Comparison of ENCODE assay signal across 8 cellular contexts in genomic region chr19:52941941-52942370, GRCh38. TPM values are rescaled to one million over a fixed set of nuclear protein-coding genes. Genes with fewer than 3 reads are reported as not detected.
DNase-seq lines count a peak whose midpoint lies in the region; ATAC-seq and TF ChIP-seq lines count a peak whose summit lies in the region.

No MANE protein-coding gene starts in this region.

- H3K4me3 ChIP-seq in epithelial cell of esophagus (ENCODE audit: low read length): peak overlapping the region; percentile 97
- peak overlapping the region; percentile 74 to 82 for H3K4me3 ChIP-seq in aorta (ENCODE audit: low read length in 2 of 2)

- peaks cover 1% of the 10 kb centered on the region for H3K9me3 ChIP-seq in aorta (ENCODE audit: control insufficient read depth, low read length)

- WGBS in aorta, 2 donors: 0% methylated on average over 26 of the region's 26 CpGs

- ATAC-seq in GM18517 (IDR thresholded peaks at IDR 0.05; ENCODE audit: unreplicated experiment) (peak; percentile 20), HG03342 (IDR thresholded peaks at IDR 0.05; ENCODE audit: unreplicated experiment) (peak; percentile 26), naive B cell (ENCODE audit: low read depth in 2 of 2) (peak; percentile 38), aorta (ENCODE audit: low FRiP score) (peak; percentile 70)

- H3K4me1 Mint-ChIP-seq in naive B cell: peaks cover 26 to 49% (median 35%) of the 10 kb centered on the region in 3 donors

- no peaks in the 10 kb centered on the region for H3K36me3 Mint-ChIP-seq in naive B cell

- H3K36me3 ChIP-seq in aorta (ENCODE audit: control insufficient read depth in 1 of 2, insufficient read depth in 2 of 2, low read length in 1 of 2): no peaks in the 10 kb centered on the region

- no peaks in the 10 kb centered on the region for H3K27me3 ChIP-seq in aorta (ENCODE audit: control insufficient read depth in 1 of 2, insufficient read depth in 2 of 2, low read length in 1 of 2)

- H3K27ac Mint-ChIP-seq in naive B cell: peak overlapping the region; percentile 72 to 97 (median 96)

- peaks cover 0 to 26% (median 8%) of the 10 kb centered on the region in 7 donors for H3K9me3 Mint-ChIP-seq in naive B cell

- H3K27ac ChIP-seq in aorta (ENCODE audit: low read depth in 1 of 2, low read length in 2 of 2): peak overlapping the region in 1 of 2 donors; percentile 34

- H3K27me3 Mint-ChIP-seq in naive B cell: no peaks in the 10 kb centered on the region

- H3K4me3 Mint-ChIP-seq in naive B cell: peak overlapping the region; percentile 94 to 99 (median 96)

- no peaks in the 10 kb centered on the region for H3K4me1 ChIP-seq in aorta (ENCODE audit: control insufficient read depth in 1 of 2, insufficient read depth in 2 of 2, low read length in 2 of 2)

- DNase-seq in AG08396 (ENCODE audit: low spot score) (peak; percentile 11), UCSD-AML1 (lab: John Stamatoyannopoulos, UW; ENCODE audit: unreplicated experiment) (peak; percentile 45), epithelial cell of esophagus (ENCODE audit: low read depth) (peak; percentile 39), naive B cell (no peak), aorta (peak in 1 of 2 donors; percentile 81), NCI-H187 (lab: John Stamatoyannopoulos, UW) (no peak)

- intact Hi-C loops in aorta (cut with DNase I): loop anchor here in 1 of 2 donors (2.0 to 10.0 kb wide), 2 partner anchors 21 to 53 kb away; partner anchors contain the start of gene ZNF816

- no peak for TF ChIP-seq CTCF in epithelial cell of esophagus (IDR thresholded peaks at IDR 0.05; ENCODE audit: insufficient read depth, low read depth, low read length, missing control alignments)

RNA-seq across cellular contexts. Expression of gene ZNF888, which starts 18.7 kb away (rescaled TPM):
- 1 to 10 TPM in 5 of 6 donors, not detected in 1; 1.7 to 5.2 (median 4.1) TPM for polyA plus RNA-seq in naive B cell (ENCODE audit: low read depth in 6 of 6)
- total RNA-seq in aorta: 1 to 10 TPM; 4.2 to 5.0 TPM
- polyA plus RNA-seq in aorta: 1 to 10 TPM; 1.1 to 1.5 TPM

RNA-seq across cellular contexts. Expression of gene ZNF816, which starts 20.7 kb away (rescaled TPM):
- polyA plus RNA-seq in naive B cell (ENCODE audit: low read depth in 6 of 6) (10 to 100 TPM; 12.1 to 22.9 (median 20.5) TPM), aorta (1 to 10 TPM; 4.5 to 4.9 TPM)
- 10 to 100 TPM in 1 of 2 donors, 1 to 10 TPM in 1; 5.4 to 11.4 TPM for total RNA-seq in aorta

RNA-seq across cellular contexts. Expression of gene ZNF320, which starts 44.5 kb away (rescaled TPM):
- polyA plus RNA-seq in naive B cell (ENCODE audit: low read depth in 6 of 6) (10 to 100 TPM in 2 of 6 donors, 1 to 10 TPM in 3, not detected in 1; 4.6 to 11.7 (median 7.3) TPM), aorta (1 to 10 TPM in 1 of 2 donors, not detected in 1; 8.6 TPM)
- 10 to 100 TPM in 1 of 2 donors, 1 to 10 TPM in 1; 6.6 to 11.7 TPM for total RNA-seq in aorta

Comparison
In these comparisons a context has a peak if more than half of its experiments do, and no peak if none do; other contexts are left out.
1. DNase-seq: peak in AG08396 (single experiment), UCSD-AML1 (single experiment) and epithelial cell of esophagus (single experiment); none in naive B cell (single experiment) and NCI-H187 (0 of 2).
2. ATAC-seq: peak in every context shown above with its lines; median percentile 70 in aorta; 38 in naive B cell; 26 in HG03342; 20 in GM18517.